11 cellular contexts compared by ENCODE assay signal in genomic region chr18:33804258-33804657, GRCh38.
A peak's percentile ranks its signal among the peaks of the same experiment; 100 is the strongest.
DNase-seq lines count a peak whose midpoint lies in the region; ATAC-seq and FAIRE-seq lines count a peak whose summit lies in the region.
"Had no signal": no experiment of that assay in that cellular context is flagged by ENCODE, and none has a peak within 500 bp of the region (broad histone marks: within the 10 kb centered on the region; RNA-seq: fewer than 3 reads in every experiment).

No MANE protein-coding gene starts in this region.

- peak; percentile 69 for DNase-seq in Daoy (ENCODE audit: low read depth)
- peak; percentile 48 for DNase-seq in NCI-H128 (lab: John Stamatoyannopoulos, UW; ENCODE audit: unreplicated experiment)
- peak; percentile 78 for DNase-seq in astrocyte of the hippocampus (ENCODE audit: low read depth, low spot score)
- DNase-seq in activated gamma-delta T cell (lab: John Stamatoyannopoulos, UW), result no peak
- DNase-seq: CD4-positive, CD25-positive, alpha-beta regulatory T cell; H9; head of caudate nucleus had no signal

- peak; percentile 84 for FAIRE-seq in islet of Langerhans (lab: Jason Lieb, UNC)

- ATAC-seq in GM21529 (IDR thresholded peaks at IDR 0.05; ENCODE audit: unreplicated experiment) (no peak), GM19328 (IDR thresholded peaks at IDR 0.05; ENCODE audit: unreplicated experiment) (no peak), HG02852 (IDR thresholded peaks at IDR 0.05; ENCODE audit: unreplicated experiment) (no peak)
